ENCODE assay signal across 35 cellular contexts in genomic region chr2:156626931-156627330, GRCh38.
"Had no signal": no experiment of that assay in that cellular context is flagged by ENCODE, and none has a peak within 500 bp of the region (broad histone marks: within the 10 kb centered on the region; RNA-seq: fewer than 3 reads in every experiment).

No MANE protein-coding gene starts in this region.

- H3K9me3 ChIP-seq: MG63 had no signal

- DNase-seq: Karpas-422, Kasumi-1, MG63, MM.1S, MV-4-11, NCI-H1048, NCI-H1092, NCI-H1092 treated with DMSO at 0.1 percent for 48 hours, NCI-H1105, NCI-H1105 treated with DMSO at 0.1 percent for 48 hours, NCI-H1417 treated with DMSO at 0.1 percent for 48 hours, NCI-H1436, NCI-H1436 treated with DMSO at 0.1 percent for 48 hours, NCI-H146, NCI-H1694, NCI-H1694 treated with DMSO at 0.1 percent for 48 hours, NCI-H187, NCI-H187 treated with DMSO at 0.1 percent for 48 hours, NCI-H1930, NCI-H2029, NCI-H2029 treated with DMSO at 0.1 percent for 48 hours, NCI-H2081, NCI-H2081 treated with DMSO at 0.1 percent for 48 hours, NCI-H2107, NCI-H2171, NCI-H2171 treated with DMSO at 0.1 percent for 48 hours, NCI-H2227 treated with DMSO at 0.1 percent for 48 hours, NCI-H226, NCI-H345, NCI-H446, NCI-H446 treated with DMSO at 0.1 percent for 48 hours, NCI-H510A, NCI-H510A treated with DMSO at 0.1 percent for 48 hours, NCI-H524, NCI-H524 treated with DMSO at 0.1 percent for 48 hours had no signal

- H3K4me3 ChIP-seq: MG63 had no signal

- H3K27me3 ChIP-seq: MG63 had no signal

- H3K36me3 ChIP-seq: MG63 had no signal
